Comparison of ENCODE assay signal across 24 cellular contexts in the genomic region with DNA sequence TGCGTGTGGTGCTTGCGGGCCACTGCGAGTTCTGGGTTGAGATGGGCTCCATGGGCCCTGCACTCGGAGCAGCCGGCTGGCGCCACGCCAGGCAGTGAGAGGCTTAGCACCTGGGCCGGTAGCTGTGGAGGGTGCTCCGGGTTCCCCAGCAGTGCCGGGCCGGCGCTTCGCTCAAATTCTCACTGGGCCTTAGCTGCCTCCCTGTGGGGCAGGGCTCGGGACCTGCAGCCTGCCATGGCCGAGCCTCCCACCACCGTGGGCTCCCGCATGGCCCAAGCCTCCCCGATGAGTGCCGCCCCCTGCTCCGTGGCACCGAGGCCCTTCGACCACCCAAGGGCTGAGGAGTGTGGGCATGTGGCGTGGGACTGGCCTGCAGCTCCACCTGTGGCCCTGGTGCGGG.
"Had no signal": no experiment of that assay in that cellular context is flagged by ENCODE, and none has a peak within 500 bp of the region (broad histone marks: within the 10 kb centered on the region; RNA-seq: fewer than 3 reads in every experiment).

No MANE protein-coding gene starts in this region.

- H3K4me3 ChIP-seq: adrenal gland, SJSA1 had no signal

- H3K9me3 Mint-ChIP-seq: activated T-helper 2 cell treated with anti-CD3 and anti-CD28 coated beads, Interferon-gamma antibody, Interleukin-2, Interleukin-4, amounts not matched to agents 10 μg/mL and 5 μg/mL and 100 μg/mL, durations not matched to agents 14 hours and 24 hours and 36 hours had no signal

- DNase-seq: activated CD4-positive, alpha-beta T cell treated with anti-CD3 and anti-CD28 coated beads for 4 hours; activated CD8-positive, alpha-beta memory T cell treated with anti-CD3 and anti-CD28 coated beads, Interleukin-2, amount 50 U/mL, for 4 hours; activated CD8-positive, alpha-beta T cell treated with anti-CD3 and anti-CD28 coated beads for 36 hours; activated naive CD4-positive, alpha-beta T cell treated with anti-CD3 and anti-CD28 coated beads, Interleukin-2, amount 50 U/mL, for 16 hours; activated naive CD8-positive, alpha-beta T cell treated with anti-CD3 and anti-CD28 coated beads, Interleukin-2, amount 10 ng/mL, durations not matched to agents 7 days and 5 days; activated T-cell treated with anti-CD3 and anti-CD28 coated beads, Interleukin-2, amount 50 U/mL, for 72 hours; adrenal gland; central memory CD4-positive, alpha-beta T cell; Kasumi-1; KBM-7; NCI-H1048; NCI-H146; NCI-H187 treated with DMSO at 0.1 percent for 48 hours; NCI-H2081 treated with DMSO at 0.1 percent for 48 hours; NCI-H446; NCI-H524; NCI-H774; SHP77; SW 1271 had no signal

- H3K4me1 ChIP-seq: adrenal gland, SJSA1 had no signal

- H3K27ac ChIP-seq: adrenal gland, SJSA1 had no signal

- H3K4me3 Mint-ChIP-seq: activated CD8-positive, alpha-beta T cell treated with anti-CD3 and anti-CD28 coated beads for 36 hours; activated naive CD8-positive, alpha-beta T cell treated with anti-CD3 and anti-CD28 coated beads, Interleukin-2, amount 10 ng/mL, durations not matched to agents 7 days and 5 days; activated T-cell treated with anti-CD3 and anti-CD28 coated beads, Interleukin-2, amount 50 U/mL, for 72 hours; T-helper 1 cell treated with Interleukin-12 subunit alpha and Interleukin-12 subunit beta and Interleukin-4 antibody, amounts not matched to agents 30 μg/mL and 1 μg/mL, for 36 hours had no signal

- H3K36me3 ChIP-seq: adrenal gland, SJSA1 had no signal

- H3K27me3 Mint-ChIP-seq: activated CD8-positive, alpha-beta T cell treated with anti-CD3 and anti-CD28 coated beads for 36 hours; activated naive CD8-positive, alpha-beta T cell treated with anti-CD3 and anti-CD28 coated beads, Interleukin-2, amount 10 ng/mL, durations not matched to agents 7 days and 5 days had no signal

- H3K27me3 ChIP-seq: adrenal gland, SJSA1 had no signal

- ATAC-seq: activated CD4-positive, CD25-positive, alpha-beta regulatory T cell treated with anti-CD3 and anti-CD28 coated beads, Interleukin-2, amount 50 U/mL, for 24 hours; activated CD8-positive, alpha-beta T cell treated with anti-CD3 and anti-CD28 coated beads for 36 hours; activated T-cell treated with anti-CD3 and anti-CD28 coated beads, Interleukin-2, amount 50 U/mL, for 72 hours; SK-N-SH treated with all-trans-retinoic acid at 6 μM for 48 hours had no signal

- H3K9me3 ChIP-seq: adrenal gland, SJSA1 had no signal

- H3K27ac Mint-ChIP-seq: activated CD8-positive, alpha-beta T cell treated with anti-CD3 and anti-CD28 coated beads for 36 hours; activated naive CD8-positive, alpha-beta T cell treated with anti-CD3 and anti-CD28 coated beads, Interleukin-2, amount 10 ng/mL, durations not matched to agents 7 days and 5 days; activated T-cell treated with anti-CD3 and anti-CD28 coated beads, Interleukin-2, amount 50 U/mL, for 72 hours; activated T-helper 2 cell treated with anti-CD3 and anti-CD28 coated beads, Interferon-gamma antibody, Interleukin-2, Interleukin-4, amounts not matched to agents 10 μg/mL and 5 μg/mL and 100 μg/mL, durations not matched to agents 14 hours and 24 hours and 36 hours; T-helper 1 cell treated with Interleukin-12 subunit alpha and Interleukin-12 subunit beta and Interleukin-4 antibody, amounts not matched to agents 30 μg/mL and 1 μg/mL, for 36 hours had no signal

- H3K4me1 Mint-ChIP-seq: activated naive CD8-positive, alpha-beta T cell treated with anti-CD3 and anti-CD28 coated beads, Interleukin-2, amount 10 ng/mL, durations not matched to agents 7 days and 5 days had no signal
